In the genomic region with DNA sequence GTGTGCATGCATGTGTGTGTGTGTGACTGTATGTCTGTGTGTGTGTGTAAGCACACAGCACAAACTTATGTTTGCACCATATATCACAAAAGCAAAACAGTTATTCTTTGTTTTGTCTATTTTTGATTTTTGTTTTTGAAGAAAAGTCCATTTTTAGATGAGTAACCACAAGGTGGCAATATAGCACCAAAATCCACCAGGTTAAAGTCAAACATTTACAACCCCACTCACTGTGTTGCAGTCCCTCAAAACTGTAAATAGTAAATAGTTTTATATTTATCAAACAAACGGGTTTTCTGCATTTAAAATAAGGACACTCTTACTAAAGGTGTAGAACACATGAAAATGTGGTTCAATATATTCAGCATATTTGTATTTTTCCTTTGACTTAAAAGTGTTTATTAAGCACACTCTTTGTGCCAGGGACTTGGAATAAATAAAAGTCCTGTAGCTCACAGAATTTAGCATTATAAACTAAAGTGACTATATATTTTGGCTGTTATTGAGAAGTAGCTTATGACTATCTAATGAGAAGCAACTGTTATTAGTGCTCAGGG, we compare ENCODE assay signal across 8 cellular contexts.
DNase-seq lines count a peak whose midpoint lies in the region; ATAC-seq and TF ChIP-seq lines count a peak whose summit lies in the region.

No MANE protein-coding gene starts in this region.

- 0 out of 2 replicates have a peak, but pooled peaks have one; percentile 30 for TF ChIP-seq CTCF in WTC11 (IDR thresholded peaks at IDR 0.05)

- H3K27ac Mint-ChIP-seq in WTC11, result no peak overlapping the region
- H3K27ac Mint-ChIP-seq in activated CD4-positive, alpha-beta memory T cell treated with anti-CD3 and anti-CD28 coated beads for 36 hours, result no peak overlapping the region
- H3K27ac Mint-ChIP-seq in stimulated activated naive B cell treated with anti-CD40 and anti-IgM and Interleukin-4, amounts not matched to agents 10 μg/mL and 1 μg/mL and 100 μg/mL, for 72 hours, result no peak overlapping the region

- CTCF ChIA-PET in WTC11 (lab: Charles Lee), result interaction anchor here (0.8 to 3.1 kb wide), 7 partner anchors 83 to 846 kb away, joined by 3 to 14 read pairs (median 3); a partner anchor contains a TSS
- CTCF ChIA-PET in activated CD4-positive, alpha-beta memory T cell treated with anti-CD3 and anti-CD28 coated beads for 36 hours (lab: Charles Lee), result no interaction called here

- H3K4me3 Mint-ChIP-seq in WTC11, result no peak overlapping the region
- H3K4me3 Mint-ChIP-seq in activated CD4-positive, alpha-beta memory T cell treated with anti-CD3 and anti-CD28 coated beads for 36 hours, result no peak overlapping the region
- H3K4me3 Mint-ChIP-seq in stimulated activated naive B cell treated with anti-CD40 and anti-IgM and Interleukin-4, amounts not matched to agents 10 μg/mL and 1 μg/mL and 100 μg/mL, for 72 hours, result no peak overlapping the region

- DNase-seq in EL (peak; percentile 27), HuH-7 (ENCODE audit: low spot score) (peak; percentile 2), WTC11 (ENCODE audit: low spot score) (no peak), kidney tubule cell (ENCODE audit: low spot score) (peak; percentile 39)
- no peak for DNase-seq in activated CD4-positive, alpha-beta memory T cell treated with anti-CD3 and anti-CD28 coated beads for 36 hours
- DNase-seq in stimulated activated naive B cell treated with anti-CD40 and anti-IgM and Interleukin-4, amounts not matched to agents 10 μg/mL and 1 μg/mL and 100 μg/mL, for 72 hours, result no peak

- no peaks in the 10 kb centered on the region for H3K36me3 Mint-ChIP-seq in WTC11
- H3K36me3 Mint-ChIP-seq in activated CD4-positive, alpha-beta memory T cell treated with anti-CD3 and anti-CD28 coated beads for 36 hours, result no peaks in the 10 kb centered on the region
- no peaks in the 10 kb centered on the region for H3K36me3 Mint-ChIP-seq in stimulated activated naive B cell treated with anti-CD40 and anti-IgM and Interleukin-4, amounts not matched to agents 10 μg/mL and 1 μg/mL and 100 μg/mL, for 72 hours

- POLR2A ChIA-PET in WTC11 (lab: Charles Lee), result interaction anchor here (0.7 kb wide), 1 partner anchor 561 kb away, joined by 3 read pairs; no protein-coding TSS in a partner anchor
- POLR2A ChIA-PET in activated CD4-positive, alpha-beta memory T cell treated with anti-CD3 and anti-CD28 coated beads for 36 hours (lab: Charles Lee), result no interaction called here

- no peaks in the 10 kb centered on the region for H3K27me3 Mint-ChIP-seq in WTC11 (ENCODE audit: low read depth)
- H3K27me3 Mint-ChIP-seq in activated CD4-positive, alpha-beta memory T cell treated with anti-CD3 and anti-CD28 coated beads for 36 hours, result no peaks in the 10 kb centered on the region
- H3K27me3 Mint-ChIP-seq in stimulated activated naive B cell treated with anti-CD40 and anti-IgM and Interleukin-4, amounts not matched to agents 10 μg/mL and 1 μg/mL and 100 μg/mL, for 72 hours, result no peaks in the 10 kb centered on the region

- ATAC-seq in WTC11 (no peak), HG03571 (IDR thresholded peaks at IDR 0.05; ENCODE audit: unreplicated experiment) (no peak), GM21529 (IDR thresholded peaks at IDR 0.05; ENCODE audit: unreplicated experiment) (no peak)
- ATAC-seq in stimulated activated naive B cell treated with anti-CD40 and anti-IgM and Interleukin-4, amounts not matched to agents 10 μg/mL and 1 μg/mL and 100 μg/mL, for 72 hours (replicated peaks), result no peak

- H3K4me1 Mint-ChIP-seq in WTC11, result no peaks in the 10 kb centered on the region
- H3K4me1 Mint-ChIP-seq in activated CD4-positive, alpha-beta memory T cell treated with anti-CD3 and anti-CD28 coated beads for 36 hours (ENCODE audit: low read depth), result no peaks in the 10 kb centered on the region
- H3K4me1 Mint-ChIP-seq in stimulated activated naive B cell treated with anti-CD40 and anti-IgM and Interleukin-4, amounts not matched to agents 10 μg/mL and 1 μg/mL and 100 μg/mL, for 72 hours, result no peaks in the 10 kb centered on the region

- no peaks in the 10 kb centered on the region for H3K9me3 Mint-ChIP-seq in WTC11
- H3K9me3 Mint-ChIP-seq in activated CD4-positive, alpha-beta memory T cell treated with anti-CD3 and anti-CD28 coated beads for 36 hours, result peaks cover 5% of the 10 kb centered on the region
- no peaks in the 10 kb centered on the region for H3K9me3 Mint-ChIP-seq in stimulated activated naive B cell treated with anti-CD40 and anti-IgM and Interleukin-4, amounts not matched to agents 10 μg/mL and 1 μg/mL and 100 μg/mL, for 72 hours

- intact Hi-C loops in activated CD4-positive, alpha-beta memory T cell treated with anti-CD3 and anti-CD28 coated beads for 36 hours (cut with micrococcal nuclease), result loop anchor here (5.0 kb wide), 1 partner anchor 442 kb away; no protein-coding TSS in a partner anchor

TF ChIP-seq in WTC11, 78 proteins besides CTCF, POLR2A, EP300 and RAD21:
- TF ChIP-seq FOXK1 (CRISPR knock-in tag; IDR thresholded peaks at IDR 0.05) (no peak), JUN (CRISPR knock-in tag; IDR thresholded peaks at IDR 0.05) (no peak), ZNF138 (CRISPR knock-in tag; conservative IDR thresholded peaks at IDR 0.05) (no peak), ATF1 (CRISPR knock-in tag; IDR thresholded peaks at IDR 0.05) (no peak)
- TF ChIP-seq, protein P1, sequence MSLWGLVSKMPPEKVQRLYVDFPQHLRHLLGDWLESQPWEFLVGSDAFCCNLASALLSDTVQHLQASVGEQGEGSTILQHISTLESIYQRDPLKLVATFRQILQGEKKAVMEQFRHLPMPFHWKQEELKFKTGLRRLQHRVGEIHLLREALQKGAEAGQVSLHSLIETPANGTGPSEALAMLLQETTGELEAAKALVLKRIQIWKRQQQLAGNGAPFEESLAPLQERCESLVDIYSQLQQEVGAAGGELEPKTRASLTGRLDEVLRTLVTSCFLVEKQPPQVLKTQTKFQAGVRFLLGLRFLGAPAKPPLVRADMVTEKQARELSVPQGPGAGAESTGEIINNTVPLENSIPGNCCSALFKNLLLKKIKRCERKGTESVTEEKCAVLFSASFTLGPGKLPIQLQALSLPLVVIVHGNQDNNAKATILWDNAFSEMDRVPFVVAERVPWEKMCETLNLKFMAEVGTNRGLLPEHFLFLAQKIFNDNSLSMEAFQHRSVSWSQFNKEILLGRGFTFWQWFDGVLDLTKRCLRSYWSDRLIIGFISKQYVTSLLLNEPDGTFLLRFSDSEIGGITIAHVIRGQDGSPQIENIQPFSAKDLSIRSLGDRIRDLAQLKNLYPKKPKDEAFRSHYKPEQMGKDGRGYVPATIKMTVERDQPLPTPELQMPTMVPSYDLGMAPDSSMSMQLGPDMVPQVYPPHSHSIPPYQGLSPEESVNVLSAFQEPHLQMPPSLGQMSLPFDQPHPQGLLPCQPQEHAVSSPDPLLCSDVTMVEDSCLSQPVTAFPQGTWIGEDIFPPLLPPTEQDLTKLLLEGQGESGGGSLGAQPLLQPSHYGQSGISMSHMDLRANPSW (CRISPR knock-in tag; conservative IDR thresholded peaks at IDR 0.05; ENCODE audit: low read depth), result no peak
- TF ChIP-seq, protein P2, sequence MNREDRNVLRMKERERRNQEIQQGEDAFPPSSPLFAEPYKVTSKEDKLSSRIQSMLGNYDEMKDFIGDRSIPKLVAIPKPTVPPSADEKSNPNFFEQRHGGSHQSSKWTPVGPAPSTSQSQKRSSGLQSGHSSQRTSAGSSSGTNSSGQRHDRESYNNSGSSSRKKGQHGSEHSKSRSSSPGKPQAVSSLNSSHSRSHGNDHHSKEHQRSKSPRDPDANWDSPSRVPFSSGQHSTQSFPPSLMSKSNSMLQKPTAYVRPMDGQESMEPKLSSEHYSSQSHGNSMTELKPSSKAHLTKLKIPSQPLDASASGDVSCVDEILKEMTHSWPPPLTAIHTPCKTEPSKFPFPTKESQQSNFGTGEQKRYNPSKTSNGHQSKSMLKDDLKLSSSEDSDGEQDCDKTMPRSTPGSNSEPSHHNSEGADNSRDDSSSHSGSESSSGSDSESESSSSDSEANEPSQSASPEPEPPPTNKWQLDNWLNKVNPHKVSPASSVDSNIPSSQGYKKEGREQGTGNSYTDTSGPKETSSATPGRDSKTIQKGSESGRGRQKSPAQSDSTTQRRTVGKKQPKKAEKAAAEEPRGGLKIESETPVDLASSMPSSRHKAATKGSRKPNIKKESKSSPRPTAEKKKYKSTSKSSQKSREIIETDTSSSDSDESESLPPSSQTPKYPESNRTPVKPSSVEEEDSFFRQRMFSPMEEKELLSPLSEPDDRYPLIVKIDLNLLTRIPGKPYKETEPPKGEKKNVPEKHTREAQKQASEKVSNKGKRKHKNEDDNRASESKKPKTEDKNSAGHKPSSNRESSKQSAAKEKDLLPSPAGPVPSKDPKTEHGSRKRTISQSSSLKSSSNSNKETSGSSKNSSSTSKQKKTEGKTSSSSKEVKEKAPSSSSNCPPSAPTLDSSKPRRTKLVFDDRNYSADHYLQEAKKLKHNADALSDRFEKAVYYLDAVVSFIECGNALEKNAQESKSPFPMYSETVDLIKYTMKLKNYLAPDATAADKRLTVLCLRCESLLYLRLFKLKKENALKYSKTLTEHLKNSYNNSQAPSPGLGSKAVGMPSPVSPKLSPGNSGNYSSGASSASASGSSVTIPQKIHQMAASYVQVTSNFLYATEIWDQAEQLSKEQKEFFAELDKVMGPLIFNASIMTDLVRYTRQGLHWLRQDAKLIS (CRISPR knock-in tag; IDR thresholded peaks at IDR 0.05; ENCODE audit: borderline replicate concordance), result no peak
- TF ChIP-seq, protein P3, sequence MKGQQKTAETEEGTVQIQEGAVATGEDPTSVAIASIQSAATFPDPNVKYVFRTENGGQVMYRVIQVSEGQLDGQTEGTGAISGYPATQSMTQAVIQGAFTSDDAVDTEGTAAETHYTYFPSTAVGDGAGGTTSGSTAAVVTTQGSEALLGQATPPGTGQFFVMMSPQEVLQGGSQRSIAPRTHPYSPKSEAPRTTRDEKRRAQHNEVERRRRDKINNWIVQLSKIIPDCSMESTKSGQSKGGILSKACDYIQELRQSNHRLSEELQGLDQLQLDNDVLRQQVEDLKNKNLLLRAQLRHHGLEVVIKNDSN (CRISPR knock-in tag; IDR thresholded peaks at IDR 0.05), result no peak

Comparison
In these comparisons a context has a peak if more than half of its experiments do, and no peak if none do; other contexts are left out.
1. DNase-seq: peak in EL (single experiment), HuH-7 (single experiment) and kidney tubule cell (single experiment); none in WTC11 (single experiment), activated CD4-positive, alpha-beta memory T cell treated with anti-CD3 and anti-CD28 coated beads for 36 hours (single experiment) and stimulated activated naive B cell treated with anti-CD40 and anti-IgM and Interleukin-4, amounts not matched to agents 10 μg/mL and 1 μg/mL and 100 μg/mL, for 72 hours (single experiment).